23 cellular contexts compared by ENCODE assay signal in genomic region chr1:3345792-3346191, GRCh38.
DNase-seq lines count a peak whose midpoint lies in the region; TF ChIP-seq lines count a peak whose summit lies in the region.
"Had no signal": no experiment of that assay in that cellular context is flagged by ENCODE, and none has a peak within 500 bp of the region (broad histone marks: within the 10 kb centered on the region; RNA-seq: fewer than 3 reads in every experiment).

No MANE protein-coding gene starts in this region.

- H3K79me1 ChIP-seq in mesenchymal stem cell (replicated peaks; ENCODE audit: low read length, poor library complexity, severe bottlenecking): no peaks in the 10 kb centered on the region

- H2AFZ ChIP-seq in mesenchymal stem cell (ENCODE audit: low read depth, low read length): no peak overlapping the region

- H4K91ac ChIP-seq in mesenchymal stem cell (ENCODE audit: low read length): no peak overlapping the region

- no peak for TF ChIP-seq EP300 in sigmoid colon (IDR thresholded peaks at IDR 0.05)

- H2BK120ac ChIP-seq in mesenchymal stem cell (ENCODE audit: low read depth, low read length): no peak overlapping the region

- peak overlapping the region in 4 of 5 experiments; percentile 45 to 89 (median 84) for H3K27ac Mint-ChIP-seq in brain
- H3K27ac Mint-ChIP-seq: CD8-positive, alpha-beta memory T cell had no signal

- peaks cover 21 to 45% (median 29%) of the 10 kb centered on the region in 5 experiments for H3K9me3 Mint-ChIP-seq in brain

- TF ChIP-seq CTCF in brain (conservative IDR thresholded peaks at IDR 0.05): no peak
- no peak for TF ChIP-seq CTCF in sigmoid colon (IDR thresholded peaks at IDR 0.05)
- no peak for TF ChIP-seq CTCF in GM20000 (IDR thresholded peaks at IDR 0.05; ENCODE audit: extremely low read depth, missing control alignments)

- intact Hi-C loops in head of caudate nucleus (cut with DNase I): no loop called here
- intact Hi-C loops in sigmoid colon (cut with DNase I): no loop called here

- H3K9me3 ChIP-seq in sigmoid colon: peaks cover 0 to 12% (median 2%) of the 10 kb centered on the region in 4 donors
- peaks cover 18% of the 10 kb centered on the region for H3K9me3 ChIP-seq in mesenchymal stem cell (ENCODE audit: control insufficient read depth, low read length)

- no peak overlapping the region for H4K8ac ChIP-seq in mesenchymal stem cell (ENCODE audit: low read length)

- 85 to 87% methylated on average over 10 of the region's 10 CpGs for WGBS in sigmoid colon, 2 donors
- WGBS in mesenchymal stem cell: 62% methylated on average over 10 of the region's 10 CpGs

- H3K4me1 Mint-ChIP-seq in brain: peaks cover 51% of the 10 kb centered on the region
- H3K4me1 Mint-ChIP-seq: CD8-positive, alpha-beta memory T cell had no signal

- H3K36me3 ChIP-seq in sigmoid colon (no peaks in the 10 kb centered on the region), mesenchymal stem cell (ENCODE audit: control insufficient read depth in 1 of 2, insufficient read depth in 2 of 2, low read depth in 1 of 2, low read length in 2 of 2) (no peaks in the 10 kb centered on the region)

- peaks cover 37% of the 10 kb centered on the region for H3K36me3 Mint-ChIP-seq in brain
- H3K36me3 Mint-ChIP-seq: CD8-positive, alpha-beta memory T cell had no signal

- H2BK15ac ChIP-seq in mesenchymal stem cell (ENCODE audit: low read depth, poor library complexity, severe bottlenecking): no peak overlapping the region

- H2BK5ac ChIP-seq in mesenchymal stem cell (ENCODE audit: low read depth, low read length, poor library complexity, severe bottlenecking): no peak overlapping the region

- TF ChIP-seq POLR2A in sigmoid colon (IDR thresholded peaks at IDR 0.05): no peak

- no peak overlapping the region for H3K4ac ChIP-seq in mesenchymal stem cell (ENCODE audit: low read depth in 1 of 2, low read length in 2 of 2)

- no peak overlapping the region for H2BK12ac ChIP-seq in mesenchymal stem cell (ENCODE audit: low read length in 2 of 2)

- H3K27me3 ChIP-seq in sigmoid colon (peaks cover 5 to 15% (median 6%) of the 10 kb centered on the region in 3 donors), mesenchymal stem cell (ENCODE audit: control insufficient read depth in 1 of 2, insufficient read depth in 1 of 2, low read length in 2 of 2) (peaks cover 25 to 44% of the 10 kb centered on the region in 2 experiments)

- no peak overlapping the region for H3K9ac ChIP-seq in mesenchymal stem cell (ENCODE audit: low read length)

- peaks cover 0 to 20% (median 17%) of the 10 kb centered on the region in 4 donors for H3K4me1 ChIP-seq in sigmoid colon
- H3K4me1 ChIP-seq in mesenchymal stem cell (ENCODE audit: control insufficient read depth, insufficient read depth, low read depth, low read length): no peaks in the 10 kb centered on the region

- H3K27me3 Mint-ChIP-seq in brain: no peaks in the 10 kb centered on the region

- no peak overlapping the region for H3K4me2 ChIP-seq in mesenchymal stem cell (ENCODE audit: low read length, poor library complexity, severe bottlenecking)

- H3K18ac ChIP-seq in mesenchymal stem cell (ENCODE audit: low read depth in 1 of 2, low read length in 2 of 2): no peak overlapping the region

- peak overlapping the region in 1 of 5 experiments; percentile 45 for H3K4me3 Mint-ChIP-seq in brain
- H3K4me3 Mint-ChIP-seq: CD8-positive, alpha-beta memory T cell had no signal

- H3K4me3 ChIP-seq in sigmoid colon (no peak overlapping the region), mesenchymal stem cell (ENCODE audit: insufficient read depth in 1 of 2, low read depth in 1 of 2, low read length in 2 of 2) (no peak overlapping the region)

- peak overlapping the region in 3 of 4 donors; percentile 7 to 56 (median 56) for H3K27ac ChIP-seq in sigmoid colon
- no peak overlapping the region for H3K27ac ChIP-seq in mesenchymal stem cell (ENCODE audit: low read length, poor library complexity, severe bottlenecking)
- H3K27ac ChIP-seq: C4-2B had no signal

- no peak overlapping the region for H3K14ac ChIP-seq in mesenchymal stem cell (ENCODE audit: low read length in 2 of 2)

- H3K23ac ChIP-seq in mesenchymal stem cell (ENCODE audit: low read length in 2 of 2): no peak overlapping the region

- DNase-seq in Ammon's horn (ENCODE audit: low spot score) (peak; percentile 41), head of caudate nucleus (peak in 32 of 42 donors; percentile 31 to 77 (median 58)), sigmoid colon (peak; percentile 75), NCI-H2029 (lab: John Stamatoyannopoulos, UW) (no peak), GM20000 (ENCODE audit: low spot score) (no peak), mesenchymal stem cell (no peak)
- no peak for DNase-seq in activated CD8-positive, alpha-beta memory T cell treated with anti-CD3 and anti-CD28 coated beads, Interleukin-2, amount 50 U/mL, for 4 hours
- DNase-seq: AML-193; CD8-positive, alpha-beta memory T cell; GDM1; GOT3; HCEC 1CT; KBM-7; MM.1S; NCI-H1048; NCI-H1436; NCI-H187 treated with DMSO at 0.1 percent for 48 hours; NCI-H226; NCI-H524; NCI-H774; NK-92 treated with Interleukin-12 subunit alpha and Interleukin-12 subunit beta, amount 100 ng/mL, for 24 hours had no signal

- no peak overlapping the region for H2AK5ac ChIP-seq in mesenchymal stem cell (ENCODE audit: low read length, severe bottlenecking)

Comparison
In these comparisons a context has a peak if more than half of its experiments do, and no peak if none do; other contexts are left out.
1. DNase-seq: peak in Ammon's horn (single experiment), head of caudate nucleus (32 of 42) and sigmoid colon (single experiment); none in NCI-H2029 (single experiment), GM20000 (single experiment), mesenchymal stem cell (single experiment) and activated CD8-positive, alpha-beta memory T cell treated with anti-CD3 and anti-CD28 coated beads, Interleukin-2, amount 50 U/mL, for 4 hours (single experiment).